14 cellular contexts compared by ENCODE assay signal in genomic region chr3:50261505-50261904, GRCh38. TPM values are rescaled to one million over a fixed set of nuclear protein-coding genes. Genes with fewer than 3 reads are reported as not detected.
DNase-seq lines count a peak whose midpoint lies in the region; ATAC-seq and TF ChIP-seq lines count a peak whose summit lies in the region.
"Had no signal": no experiment of that assay in that cellular context is flagged by ENCODE, and none has a peak within 500 bp of the region (broad histone marks: within the 10 kb centered on the region; RNA-seq: fewer than 3 reads in every experiment).

No MANE protein-coding gene starts in this region.

- intact Hi-C loops in heart right ventricle (cut with DNase I) (loop anchor here in 1 of 10 donors (10.0 kb wide), 1 partner anchor 63 kb away; the partner anchor contains the start of genes HYAL2 and TUSC2), Right ventricle myocardium inferior (cut with DNase I) (no loop called here), dorsolateral prefrontal cortex (cut with DNase I) (no loop called here), upper lobe of right lung (cut with DNase I) (no loop called here)

- H3K4me1 Mint-ChIP-seq in osteocyte (ENCODE audit: unreplicated experiment) = peaks cover 58% of the 10 kb centered on the region
- H3K4me1 Mint-ChIP-seq in activated CD4-positive, alpha-beta T cell treated with anti-CD3 and anti-CD28 coated beads, Interleukin-2, amount 10 ng/mL, durations not matched to agents 7 days and 5 days = peaks cover 7% of the 10 kb centered on the region

- peak overlapping the region in 9 of 10 donors; percentile 94 to 100 (median 99) for H3K27ac ChIP-seq in heart right ventricle
- peak overlapping the region; percentile 98 to 100 (median 100) for H3K27ac ChIP-seq in dorsolateral prefrontal cortex
- H3K27ac ChIP-seq in upper lobe of right lung = peak overlapping the region; percentile 96

- DNase-seq in heart right ventricle (no peak), Right ventricle myocardium inferior (ENCODE audit: missing footprints) (no peak), dorsolateral prefrontal cortex (no peak), osteocyte (ENCODE audit: extremely low spot score, unreplicated experiment) (no peak), upper lobe of right lung (no peak)
- DNase-seq in activated CD4-positive, alpha-beta T cell treated with anti-CD3 and anti-CD28 coated beads, Interleukin-2, amount 10 ng/mL, durations not matched to agents 7 days and 5 days = no peak
- DNase-seq: activated CD8-positive, alpha-beta memory T cell treated with anti-CD3 and anti-CD28 coated beads, Interleukin-2, amount 50 U/mL, for 4 hours; NCI-H526 treated with DMSO at 0.1 percent for 48 hours; stimulated activated naive CD4-positive, alpha-beta T cell had no signal

- CTCF ChIA-PET in activated CD4-positive, alpha-beta T cell treated with anti-CD3 and anti-CD28 coated beads, Interleukin-2, amount 10 ng/mL, durations not matched to agents 7 days and 5 days (lab: Charles Lee) = interaction anchor here (0.5 to 13.7 kb wide), 6 partner anchors 10 to 42 kb away, joined by 3 to 143 read pairs (median 8); no protein-coding TSS in a partner anchor

- peak overlapping the region; percentile 91 for H3K27ac Mint-ChIP-seq in osteocyte (ENCODE audit: unreplicated experiment)
- H3K27ac Mint-ChIP-seq in activated CD4-positive, alpha-beta T cell treated with anti-CD3 and anti-CD28 coated beads, Interleukin-2, amount 10 ng/mL, durations not matched to agents 7 days and 5 days = no peak overlapping the region
- H3K27ac Mint-ChIP-seq: T-helper 1 cell treated with Interleukin-12 subunit alpha and Interleukin-12 subunit beta and Interleukin-4 antibody, amounts not matched to agents 30 μg/mL and 1 μg/mL, for 36 hours had no signal

- no peaks in the 10 kb centered on the region for H3K27me3 Mint-ChIP-seq in osteocyte (ENCODE audit: unreplicated experiment)
- H3K27me3 Mint-ChIP-seq in activated CD4-positive, alpha-beta T cell treated with anti-CD3 and anti-CD28 coated beads, Interleukin-2, amount 10 ng/mL, durations not matched to agents 7 days and 5 days = peaks cover 5% of the 10 kb centered on the region

- WGBS in heart right ventricle, 2 donors = 57 to 60% methylated on average over 2 of the region's 2 CpGs

- H3K36me3 ChIP-seq in heart right ventricle = peaks cover 1 to 33% (median 21%) of the 10 kb centered on the region in 9 donors
- H3K36me3 ChIP-seq in upper lobe of right lung = peaks cover 28% of the 10 kb centered on the region

- no peak for ATAC-seq in heart right ventricle
- no peak for ATAC-seq in Right ventricle myocardium inferior
- no peak for ATAC-seq in upper lobe of right lung
- ATAC-seq in GM21528 (IDR thresholded peaks at IDR 0.05; ENCODE audit: low FRiP score, unreplicated experiment) = no peak
- ATAC-seq in HG03469 (IDR thresholded peaks at IDR 0.05; ENCODE audit: unreplicated experiment) = no peak

- no peaks in the 10 kb centered on the region for H3K9me3 Mint-ChIP-seq in osteocyte (ENCODE audit: unreplicated experiment)
- H3K9me3 Mint-ChIP-seq in activated CD4-positive, alpha-beta T cell treated with anti-CD3 and anti-CD28 coated beads, Interleukin-2, amount 10 ng/mL, durations not matched to agents 7 days and 5 days = no peaks in the 10 kb centered on the region
- H3K9me3 Mint-ChIP-seq: T-helper 1 cell treated with Interleukin-12 subunit alpha and Interleukin-12 subunit beta and Interleukin-4 antibody, amounts not matched to agents 30 μg/mL and 1 μg/mL, for 36 hours had no signal

- H3K4me3 Mint-ChIP-seq in osteocyte (ENCODE audit: unreplicated experiment) = no peak overlapping the region
- no peak overlapping the region for H3K4me3 Mint-ChIP-seq in activated CD4-positive, alpha-beta T cell treated with anti-CD3 and anti-CD28 coated beads, Interleukin-2, amount 10 ng/mL, durations not matched to agents 7 days and 5 days
- H3K4me3 Mint-ChIP-seq: T-helper 1 cell treated with Interleukin-12 subunit alpha and Interleukin-12 subunit beta and Interleukin-4 antibody, amounts not matched to agents 30 μg/mL and 1 μg/mL, for 36 hours had no signal

- peak overlapping the region in 2 of 10 donors; percentile 69 to 72 for H3K4me3 ChIP-seq in heart right ventricle
- peak overlapping the region in 21 of 59 donors; percentile 53 to 78 (median 71) for H3K4me3 ChIP-seq in dorsolateral prefrontal cortex
- no peak overlapping the region for H3K4me3 ChIP-seq in upper lobe of right lung

- peaks cover 0 to 7% (median 0%) of the 10 kb centered on the region in 11 donors for H3K9me3 ChIP-seq in heart right ventricle
- H3K9me3 ChIP-seq in upper lobe of right lung = no peaks in the 10 kb centered on the region

- POLR2A ChIA-PET in activated CD4-positive, alpha-beta T cell treated with anti-CD3 and anti-CD28 coated beads, Interleukin-2, amount 10 ng/mL, durations not matched to agents 7 days and 5 days (lab: Charles Lee) = no interaction called here

- H3K4me1 ChIP-seq in heart right ventricle (peaks cover 39 to 82% (median 54%) of the 10 kb centered on the region in 9 donors), upper lobe of right lung (peaks cover 57% of the 10 kb centered on the region)

- TF ChIP-seq CTCF in heart right ventricle (IDR thresholded peaks at IDR 0.05) (no peak), dorsolateral prefrontal cortex (IDR thresholded peaks at IDR 0.05 in 54 of 56, conservative IDR thresholded peaks at IDR 0.05 in 2 of 56; ENCODE audit: low read depth in 1 of 56, partially characterized antibody in 56 of 56) (no peak), osteocyte (IDR thresholded peaks at IDR 0.05) (no peak), upper lobe of right lung (IDR thresholded peaks at IDR 0.05) (no peak)

- H3K36me3 Mint-ChIP-seq in osteocyte (ENCODE audit: unreplicated experiment) = peaks cover 12% of the 10 kb centered on the region
- peaks cover 21% of the 10 kb centered on the region for H3K36me3 Mint-ChIP-seq in activated CD4-positive, alpha-beta T cell treated with anti-CD3 and anti-CD28 coated beads, Interleukin-2, amount 10 ng/mL, durations not matched to agents 7 days and 5 days (ENCODE audit: low read depth)

- H3K27me3 ChIP-seq in heart right ventricle (no peaks in the 10 kb centered on the region), dorsolateral prefrontal cortex (no peaks in the 10 kb centered on the region), upper lobe of right lung (no peaks in the 10 kb centered on the region)

RNA-seq across cellular contexts. Expression of gene SEMA3B, which starts 7.4 kb away (rescaled TPM):
- total RNA-seq in heart right ventricle = 10 to 100 TPM; 14.9 to 28.8 (median 21.9) TPM
- polyA plus RNA-seq in heart right ventricle = 10 to 100 TPM; 21.2 to 46.7 TPM
- 19.8 TPM for total RNA-seq in Right ventricle myocardium inferior
- 100 to 1,000 TPM in 85 of 120 experiments, 10 to 100 TPM in 35; 36.0 to 486 (median 135) TPM for total RNA-seq in dorsolateral prefrontal cortex
- 5.5 and 8.1 TPM in 2 replicates for total RNA-seq in osteocyte
- 120 TPM for total RNA-seq in upper lobe of right lung
- under 1 TPM; 0.37 to 0.60 TPM for total RNA-seq in activated CD4-positive, alpha-beta T cell treated with anti-CD3 and anti-CD28 coated beads, Interleukin-2, amount 10 ng/mL, durations not matched to agents 7 days and 5 days

RNA-seq across cellular contexts. Expression of gene LSMEM2, which starts 17.4 kb away (rescaled TPM):
- total RNA-seq in heart right ventricle (10 to 100 TPM; 13.2 to 45.2 (median 33.2) TPM), Right ventricle myocardium inferior (29.8 TPM), dorsolateral prefrontal cortex (1 to 10 TPM in 95 of 120 experiments, under 1 TPM in 23, not detected in 2; 0.31 to 7.4 (median 1.7) TPM), osteocyte (not detected in 2 replicates), upper lobe of right lung (not detected)
- polyA plus RNA-seq in heart right ventricle = 10 to 100 TPM in 1 of 2 donors, 1 to 10 TPM in 1; 1.9 to 26.3 TPM
- total RNA-seq in activated CD4-positive, alpha-beta T cell treated with anti-CD3 and anti-CD28 coated beads, Interleukin-2, amount 10 ng/mL, durations not matched to agents 7 days and 5 days = not detected
- total RNA-seq: fibroblast of villous mesenchyme, lung microvascular endothelial cell had no signal

RNA-seq across cellular contexts. Expression of gene GNAI2, which starts 25.5 kb away (rescaled TPM):
- total RNA-seq in heart right ventricle = 100 to 1,000 TPM; 112 to 270 (median 146) TPM
- 100 to 1,000 TPM; 107 to 171 TPM for polyA plus RNA-seq in heart right ventricle
- total RNA-seq in Right ventricle myocardium inferior = 153 TPM
- total RNA-seq in dorsolateral prefrontal cortex = 100 to 1,000 TPM; 117 to 240 (median 161) TPM
- 340 and 357 TPM in 2 replicates for total RNA-seq in osteocyte
- total RNA-seq in upper lobe of right lung = 321 TPM
- 100 to 1,000 TPM; 489 to 524 TPM for total RNA-seq in activated CD4-positive, alpha-beta T cell treated with anti-CD3 and anti-CD28 coated beads, Interleukin-2, amount 10 ng/mL, durations not matched to agents 7 days and 5 days

RNA-seq across cellular contexts. Expression of gene IFRD2, which starts 30.7 kb away (rescaled TPM):
- 10 to 100 TPM; 45.3 to 96.2 (median 54.1) TPM for total RNA-seq in heart right ventricle
- polyA plus RNA-seq in heart right ventricle = 100 to 1,000 TPM in 1 of 2 donors, 10 to 100 TPM in 1; 88.1 to 123 TPM
- total RNA-seq in Right ventricle myocardium inferior = 69.4 TPM
- total RNA-seq in dorsolateral prefrontal cortex = 10 to 100 TPM; 15.0 to 46.2 (median 28.8) TPM
- total RNA-seq in osteocyte = 43.3 and 54.2 TPM in 2 replicates
- total RNA-seq in upper lobe of right lung = 77.0 TPM
- 10 to 100 TPM; 59.4 to 66.0 TPM for total RNA-seq in activated CD4-positive, alpha-beta T cell treated with anti-CD3 and anti-CD28 coated beads, Interleukin-2, amount 10 ng/mL, durations not matched to agents 7 days and 5 days

RNA-seq across cellular contexts. Expression of gene HYAL3, which starts 37.7 kb away (rescaled TPM):
- total RNA-seq in heart right ventricle (1 to 10 TPM in 8 of 10 donors, under 1 TPM in 2; 0.80 to 3.0 (median 1.9) TPM), Right ventricle myocardium inferior (1.4 TPM), dorsolateral prefrontal cortex (10 to 100 TPM in 25 of 120 experiments, 1 to 10 TPM in 95; 3.0 to 14.8 (median 8.4) TPM), osteocyte (2.3 and 3.0 TPM in 2 replicates), upper lobe of right lung (2.8 TPM)
- 1 to 10 TPM; 2.0 to 2.8 TPM for polyA plus RNA-seq in heart right ventricle
- 10 to 100 TPM in 1 of 2 experiments, 1 to 10 TPM in 1; 9.2 to 10.9 TPM for total RNA-seq in activated CD4-positive, alpha-beta T cell treated with anti-CD3 and anti-CD28 coated beads, Interleukin-2, amount 10 ng/mL, durations not matched to agents 7 days and 5 days
